ENCODE assay signal across 14 cellular contexts in the genomic region with DNA sequence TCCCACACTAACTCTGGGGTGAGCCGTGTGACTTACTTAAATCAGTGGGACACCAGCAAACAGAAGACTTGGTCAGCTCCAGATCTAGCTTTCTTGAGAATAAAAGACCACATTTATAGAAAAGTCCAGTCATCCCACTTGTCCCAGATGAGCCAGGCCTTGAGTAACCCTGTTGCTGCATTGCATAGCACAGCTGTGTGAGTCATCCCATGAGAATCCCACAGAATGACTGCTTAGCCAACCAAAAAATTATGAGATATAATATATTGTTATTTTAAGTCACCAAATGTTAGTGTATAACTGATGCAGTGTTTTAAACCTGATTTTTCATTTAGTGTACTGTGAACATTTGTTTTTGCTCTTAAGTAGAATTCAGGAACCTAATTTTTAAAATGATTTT.
A peak's percentile ranks its signal among the peaks of the same experiment; 100 is the strongest.
DNase-seq lines count a peak whose midpoint lies in the region; ATAC-seq and TF ChIP-seq lines count a peak whose summit lies in the region.
"Had no signal": no experiment of that assay in that cellular context is flagged by ENCODE, and none has a peak within 500 bp of the region (broad histone marks: within the 10 kb centered on the region; RNA-seq: fewer than 3 reads in every experiment).

No MANE protein-coding gene starts in this region.

- no peak overlapping the region for H3K27ac Mint-ChIP-seq in activated CD4-positive, alpha-beta T cell treated with anti-CD3 and anti-CD28 coated beads, Interleukin-2, amount 10 ng/mL, durations not matched to agents 7 days and 5 days
- no peak overlapping the region for H3K27ac Mint-ChIP-seq in activated CD8-positive, alpha-beta T cell treated with anti-CD3 and anti-CD28 coated beads for 36 hours
- H3K27ac Mint-ChIP-seq: brain; naive thymus-derived CD4-positive, alpha-beta T cell had no signal

- TF ChIP-seq POLR2A in adrenal gland (IDR thresholded peaks at IDR 0.05) (no peak), prostate gland (IDR thresholded peaks at IDR 0.05) (no peak)

- no peak for TF ChIP-seq EP300 in SK-N-SH (IDR thresholded peaks at IDR 0.05; ENCODE audit: borderline replicate concordance in 1 of 2, low read depth in 1 of 2, low read length in 1 of 2)

- H3K27ac ChIP-seq in SK-N-SH (ENCODE audit: low read depth in 2 of 2, low read length in 1 of 2) (no peak overlapping the region), adrenal gland (no peak overlapping the region), prostate gland (no peak overlapping the region)
- H3K27ac ChIP-seq: Peyer's patch, tibial artery had no signal

- H3K9ac ChIP-seq in SK-N-SH, result no peak overlapping the region

- DNase-seq in SK-N-SH, result no peak
- DNase-seq in adrenal gland, result peak in 4 of 7 donors; percentile 11 to 38 (median 22)
- DNase-seq in left ventricle myocardium superior, result no peak
- DNase-seq in stromal cell of bone marrow (ENCODE audit: low read depth), result peak; percentile 97
- no peak for DNase-seq in activated CD4-positive, alpha-beta T cell treated with anti-CD3 and anti-CD28 coated beads, Interleukin-2, amount 10 ng/mL, durations not matched to agents 7 days and 5 days
- no peak for DNase-seq in activated CD8-positive, alpha-beta T cell treated with anti-CD3 and anti-CD28 coated beads for 36 hours
- no peak for DNase-seq in prostate gland (ENCODE audit: low spot score)
- DNase-seq: activated CD4-positive, alpha-beta T cell treated with anti-CD3 and anti-CD28 coated beads, Interleukin-2, amount 50 U/mL, for 48 hours; naive thymus-derived CD4-positive, alpha-beta T cell; NCI-H1105 treated with DMSO at 0.1 percent for 48 hours; Peyer's patch had no signal

- TF ChIP-seq CTCF in SK-N-SH (IDR thresholded peaks at IDR 0.05), result no peak
- no peak for TF ChIP-seq CTCF in adrenal gland (IDR thresholded peaks at IDR 0.05)
- TF ChIP-seq CTCF in activated CD8-positive, alpha-beta T cell treated with anti-CD3 and anti-CD28 coated beads for 36 hours (IDR thresholded peaks at IDR 0.05), result no peak
- no peak for TF ChIP-seq CTCF in prostate gland (IDR thresholded peaks at IDR 0.05)

- intact Hi-C loops in adrenal gland (cut with DNase I) (no loop called here), left ventricle myocardium superior (cut with micrococcal nuclease) (no loop called here), prostate gland (cut with DNase I) (no loop called here)
- intact Hi-C loops in activated CD8-positive, alpha-beta T cell treated with anti-CD3 and anti-CD28 coated beads for 36 hours (cut with micrococcal nuclease), result no loop called here

- no peak overlapping the region for H3K4me3 Mint-ChIP-seq in activated CD4-positive, alpha-beta T cell treated with anti-CD3 and anti-CD28 coated beads, Interleukin-2, amount 10 ng/mL, durations not matched to agents 7 days and 5 days
- H3K4me3 Mint-ChIP-seq in activated CD8-positive, alpha-beta T cell treated with anti-CD3 and anti-CD28 coated beads for 36 hours, result no peak overlapping the region
- H3K4me3 Mint-ChIP-seq: brain; naive thymus-derived CD4-positive, alpha-beta T cell had no signal

- no peaks in the 10 kb centered on the region for H3K4me1 ChIP-seq in SK-N-SH (ENCODE audit: control insufficient read depth in 1 of 2, insufficient read depth in 2 of 2, low read depth in 1 of 2, low read length in 1 of 2)
- H3K4me1 ChIP-seq in adrenal gland (replicated peaks in 1 of 2), result no peaks in the 10 kb centered on the region
- no peaks in the 10 kb centered on the region for H3K4me1 ChIP-seq in prostate gland (replicated peaks)
- H3K4me1 ChIP-seq: Peyer's patch, tibial artery had no signal

- ATAC-seq in SK-N-SH treated with all-trans-retinoic acid at 6 μM for 48 hours (no peak), left ventricle myocardium superior (peak; percentile 61)
- ATAC-seq in activated CD8-positive, alpha-beta T cell treated with anti-CD3 and anti-CD28 coated beads for 36 hours, result no peak
- ATAC-seq: naive thymus-derived CD4-positive, alpha-beta T cell had no signal

- H2AFZ ChIP-seq in SK-N-SH (ENCODE audit: low read depth), result no peak overlapping the region

- H3K4me3 ChIP-seq in SK-N-SH (ENCODE audit: low read depth in 2 of 2, low read length in 1 of 2) (no peak overlapping the region), adrenal gland (no peak overlapping the region), prostate gland (no peak overlapping the region)
- H3K4me3 ChIP-seq: Peyer's patch, tibial artery had no signal

- H3K36me3 ChIP-seq in SK-N-SH (replicated peaks in 1 of 2; ENCODE audit: control insufficient read depth in 1 of 2, insufficient read depth in 2 of 2, low read length in 1 of 2), result no peaks in the 10 kb centered on the region
- H3K36me3 ChIP-seq in adrenal gland (replicated peaks in 1 of 2), result no peaks in the 10 kb centered on the region
- no peaks in the 10 kb centered on the region for H3K36me3 ChIP-seq in prostate gland
- H3K36me3 ChIP-seq: Peyer's patch, tibial artery had no signal

- H3K4me2 ChIP-seq in SK-N-SH, result no peak overlapping the region

- POLR2A ChIA-PET in SK-N-SH (lab: Yijun Ruan, JAX), result no interaction called here
- POLR2A ChIA-PET in activated CD4-positive, alpha-beta T cell treated with anti-CD3 and anti-CD28 coated beads, Interleukin-2, amount 10 ng/mL, durations not matched to agents 7 days and 5 days (lab: Charles Lee), result no interaction called here
- POLR2A ChIA-PET in activated CD8-positive, alpha-beta T cell treated with anti-CD3 and anti-CD28 coated beads for 36 hours (lab: Charles Lee), result no interaction called here

- H3F3A ChIP-seq in SK-N-SH (replicated peaks; ENCODE audit: insufficient read depth), result no peaks in the 10 kb centered on the region

- 0% methylated on average over 1 of the region's 1 CpG for WGBS in SK-N-SH (ENCODE audit: low lambda C conversion rate)
- 65 to 92% (median 73%) methylated on average over 1 of the region's 1 CpG for WGBS in adrenal gland, 4 donors
- 61% methylated on average over 1 of the region's 1 CpG for WGBS in prostate gland

- H3K9me3 ChIP-seq in SK-N-SH, result no peaks in the 10 kb centered on the region
- H3K9me3 ChIP-seq in adrenal gland (replicated peaks in 1 of 3), result no peaks in the 10 kb centered on the region
- H3K9me3 ChIP-seq in prostate gland, result no peaks in the 10 kb centered on the region
- H3K9me3 ChIP-seq: Peyer's patch, tibial artery had no signal

- H3K36me3 Mint-ChIP-seq in activated CD4-positive, alpha-beta T cell treated with anti-CD3 and anti-CD28 coated beads, Interleukin-2, amount 10 ng/mL, durations not matched to agents 7 days and 5 days (ENCODE audit: low read depth), result no peaks in the 10 kb centered on the region
- no peaks in the 10 kb centered on the region for H3K36me3 Mint-ChIP-seq in activated CD8-positive, alpha-beta T cell treated with anti-CD3 and anti-CD28 coated beads for 36 hours (ENCODE audit: low read depth)
- H3K36me3 Mint-ChIP-seq: brain had no signal

- H3K4me1 Mint-ChIP-seq in activated CD4-positive, alpha-beta T cell treated with anti-CD3 and anti-CD28 coated beads, Interleukin-2, amount 10 ng/mL, durations not matched to agents 7 days and 5 days, result no peaks in the 10 kb centered on the region
- H3K4me1 Mint-ChIP-seq in activated CD8-positive, alpha-beta T cell treated with anti-CD3 and anti-CD28 coated beads for 36 hours (ENCODE audit: low read depth), result no peaks in the 10 kb centered on the region
- H3K4me1 Mint-ChIP-seq: brain had no signal

- H3K27me3 ChIP-seq in SK-N-SH (ENCODE audit: insufficient read depth) (no peaks in the 10 kb centered on the region), adrenal gland (no peaks in the 10 kb centered on the region), prostate gland (replicated peaks; ENCODE audit: insufficient read depth) (no peaks in the 10 kb centered on the region)
- H3K27me3 ChIP-seq: Peyer's patch, tibial artery had no signal

- CTCF ChIA-PET in SK-N-SH (lab: Yijun Ruan, JAX), result no interaction called here
- CTCF ChIA-PET in activated CD4-positive, alpha-beta T cell treated with anti-CD3 and anti-CD28 coated beads, Interleukin-2, amount 10 ng/mL, durations not matched to agents 7 days and 5 days (lab: Charles Lee), result no interaction called here
- CTCF ChIA-PET in activated CD8-positive, alpha-beta T cell treated with anti-CD3 and anti-CD28 coated beads for 36 hours (lab: Charles Lee), result no interaction called here

- H4K20me1 ChIP-seq in SK-N-SH (ENCODE audit: insufficient read depth), result no peaks in the 10 kb centered on the region

- no peaks in the 10 kb centered on the region for H3K9me2 ChIP-seq in SK-N-SH

- no peaks in the 10 kb centered on the region for H3K27me3 Mint-ChIP-seq in activated CD4-positive, alpha-beta T cell treated with anti-CD3 and anti-CD28 coated beads, Interleukin-2, amount 10 ng/mL, durations not matched to agents 7 days and 5 days
- no peaks in the 10 kb centered on the region for H3K27me3 Mint-ChIP-seq in activated CD8-positive, alpha-beta T cell treated with anti-CD3 and anti-CD28 coated beads for 36 hours
- H3K27me3 Mint-ChIP-seq: naive thymus-derived CD4-positive, alpha-beta T cell had no signal

- H3K9me3 Mint-ChIP-seq in activated CD4-positive, alpha-beta T cell treated with anti-CD3 and anti-CD28 coated beads, Interleukin-2, amount 10 ng/mL, durations not matched to agents 7 days and 5 days, result no peaks in the 10 kb centered on the region
- H3K9me3 Mint-ChIP-seq in activated CD8-positive, alpha-beta T cell treated with anti-CD3 and anti-CD28 coated beads for 36 hours, result peaks cover 7% of the 10 kb centered on the region

- TF ChIP-seq RAD21 in SK-N-SH (IDR thresholded peaks at IDR 0.05; ENCODE audit: low read length), result no peak

- no peaks in the 10 kb centered on the region for H3K79me2 ChIP-seq in SK-N-SH (ENCODE audit: insufficient read depth)

TF ChIP-seq in SK-N-SH, 30 proteins besides CTCF, POLR2A, EP300 and RAD21:
- 0 out of 2 replicates have a peak, but pooled peaks have one; percentile 2 for TF ChIP-seq FOSL2 (IDR thresholded peaks at IDR 0.05; ENCODE audit: borderline replicate concordance, low read depth)
- TF ChIP-seq ELF1 (IDR thresholded peaks at IDR 0.05), result no peak

TF ChIP-seq in SK-N-SH treated with all-trans-retinoic acid at 6 μM for 48 hours, 23 proteins besides CTCF, POLR2A, EP300 and RAD21 (continues in another document):
- no peak for TF ChIP-seq ZNF565 (CRISPR knock-in tag; conservative IDR thresholded peaks at IDR 0.05; ENCODE audit: low read depth)
- TF ChIP-seq GLIS3 (CRISPR knock-in tag; IDR thresholded peaks at IDR 0.05), result no peak
- no peak for TF ChIP-seq TOX (CRISPR knock-in tag; IDR thresholded peaks at IDR 0.05; ENCODE audit: borderline replicate concordance)
- TF ChIP-seq OSR1 (CRISPR knock-in tag; IDR thresholded peaks at IDR 0.05), result no peak
- TF ChIP-seq ESRRG (CRISPR knock-in tag; IDR thresholded peaks at IDR 0.05), result no peak
- TF ChIP-seq PPARA (CRISPR knock-in tag; IDR thresholded peaks at IDR 0.05; ENCODE audit: borderline replicate concordance), result no peak

Comparison
In these comparisons a context has a peak if more than half of its experiments do, and no peak if none do; other contexts are left out.
1. DNase-seq: peak in adrenal gland (4 of 7) and stromal cell of bone marrow (single experiment); none in SK-N-SH (single experiment), left ventricle myocardium superior (single experiment), activated CD4-positive, alpha-beta T cell treated with anti-CD3 and anti-CD28 coated beads, Interleukin-2, amount 10 ng/mL, durations not matched to agents 7 days and 5 days (single experiment), activated CD8-positive, alpha-beta T cell treated with anti-CD3 and anti-CD28 coated beads for 36 hours (single experiment) and prostate gland (single experiment).